In genomic region chr22:38172016-38172431, GRCh38 we compare ENCODE assay signal across 1 cellular context.
TF ChIP-seq lines count a peak whose summit lies in the region.

No MANE protein-coding gene starts in this region.

TF ChIP-seq in GM23338, 12 proteins besides CTCF, POLR2A, EP300 and RAD21 (continued from another document):
- TF ChIP-seq, protein P1, sequence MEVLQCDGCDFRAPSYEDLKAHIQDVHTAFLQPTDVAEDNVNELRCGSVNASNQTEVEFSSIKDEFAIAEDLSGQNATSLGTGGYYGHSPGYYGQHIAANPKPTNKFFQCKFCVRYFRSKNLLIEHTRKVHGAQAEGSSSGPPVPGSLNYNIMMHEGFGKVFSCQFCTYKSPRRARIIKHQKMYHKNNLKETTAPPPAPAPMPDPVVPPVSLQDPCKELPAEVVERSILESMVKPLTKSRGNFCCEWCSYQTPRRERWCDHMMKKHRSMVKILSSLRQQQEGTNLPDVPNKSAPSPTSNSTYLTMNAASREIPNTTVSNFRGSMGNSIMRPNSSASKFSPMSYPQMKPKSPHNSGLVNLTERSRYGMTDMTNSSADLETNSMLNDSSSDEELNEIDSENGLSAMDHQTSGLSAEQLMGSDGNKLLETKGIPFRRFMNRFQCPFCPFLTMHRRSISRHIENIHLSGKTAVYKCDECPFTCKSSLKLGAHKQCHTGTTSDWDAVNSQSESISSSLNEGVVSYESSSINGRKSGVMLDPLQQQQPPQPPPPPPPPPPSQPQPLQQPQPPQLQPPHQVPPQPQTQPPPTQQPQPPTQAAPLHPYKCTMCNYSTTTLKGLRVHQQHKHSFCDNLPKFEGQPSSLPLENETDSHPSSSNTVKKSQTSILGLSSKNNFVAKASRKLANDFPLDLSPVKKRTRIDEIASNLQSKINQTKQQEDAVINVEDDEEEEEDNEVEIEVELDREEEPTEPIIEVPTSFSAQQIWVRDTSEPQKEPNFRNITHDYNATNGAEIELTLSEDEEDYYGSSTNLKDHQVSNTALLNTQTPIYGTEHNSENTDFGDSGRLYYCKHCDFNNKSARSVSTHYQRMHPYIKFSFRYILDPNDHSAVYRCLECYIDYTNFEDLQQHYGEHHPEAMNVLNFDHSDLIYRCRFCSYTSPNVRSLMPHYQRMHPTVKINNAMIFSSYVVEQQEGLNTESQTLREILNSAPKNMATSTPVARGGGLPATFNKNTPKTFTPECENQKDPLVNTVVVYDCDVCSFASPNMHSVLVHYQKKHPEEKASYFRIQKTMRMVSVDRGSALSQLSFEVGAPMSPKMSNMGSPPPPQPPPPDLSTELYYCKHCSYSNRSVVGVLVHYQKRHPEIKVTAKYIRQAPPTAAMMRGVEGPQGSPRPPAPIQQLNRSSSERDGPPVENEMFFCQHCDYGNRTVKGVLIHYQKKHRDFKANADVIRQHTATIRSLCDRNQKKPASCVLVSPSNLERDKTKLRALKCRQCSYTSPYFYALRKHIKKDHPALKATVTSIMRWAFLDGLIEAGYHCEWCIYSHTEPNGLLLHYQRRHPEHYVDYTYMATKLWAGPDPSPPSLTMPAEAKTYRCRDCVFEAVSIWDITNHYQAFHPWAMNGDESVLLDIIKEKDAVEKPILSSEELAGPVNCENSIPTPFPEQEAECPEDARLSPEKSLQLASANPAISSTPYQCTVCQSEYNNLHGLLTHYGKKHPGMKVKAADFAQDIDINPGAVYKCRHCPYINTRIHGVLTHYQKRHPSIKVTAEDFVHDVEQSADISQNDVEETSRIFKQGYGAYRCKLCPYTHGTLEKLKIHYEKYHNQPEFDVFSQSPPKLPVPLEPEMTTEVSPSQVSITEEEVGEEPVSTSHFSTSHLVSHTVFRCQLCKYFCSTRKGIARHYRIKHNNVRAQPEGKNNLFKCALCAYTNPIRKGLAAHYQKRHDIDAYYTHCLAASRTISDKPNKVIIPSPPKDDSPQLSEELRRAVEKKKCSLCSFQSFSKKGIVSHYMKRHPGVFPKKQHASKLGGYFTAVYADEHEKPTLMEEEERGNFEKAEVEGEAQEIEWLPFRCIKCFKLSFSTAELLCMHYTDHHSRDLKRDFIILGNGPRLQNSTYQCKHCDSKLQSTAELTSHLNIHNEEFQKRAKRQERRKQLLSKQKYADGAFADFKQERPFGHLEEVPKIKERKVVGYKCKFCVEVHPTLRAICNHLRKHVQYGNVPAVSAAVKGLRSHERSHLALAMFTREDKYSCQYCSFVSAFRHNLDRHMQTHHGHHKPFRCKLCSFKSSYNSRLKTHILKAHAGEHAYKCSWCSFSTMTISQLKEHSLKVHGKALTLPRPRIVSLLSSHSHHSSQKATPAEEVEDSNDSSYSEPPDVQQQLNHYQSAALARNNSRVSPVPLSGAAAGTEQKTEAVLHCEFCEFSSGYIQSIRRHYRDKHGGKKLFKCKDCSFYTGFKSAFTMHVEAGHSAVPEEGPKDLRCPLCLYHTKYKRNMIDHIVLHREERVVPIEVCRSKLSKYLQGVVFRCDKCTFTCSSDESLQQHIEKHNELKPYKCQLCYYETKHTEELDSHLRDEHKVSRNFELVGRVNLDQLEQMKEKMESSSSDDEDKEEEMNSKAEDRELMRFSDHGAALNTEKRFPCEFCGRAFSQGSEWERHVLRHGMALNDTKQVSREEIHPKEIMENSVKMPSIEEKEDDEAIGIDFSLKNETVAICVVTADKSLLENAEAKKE (CRISPR knock-in tag; IDR thresholded peaks at IDR 0.05), result no peak
- TF ChIP-seq JUNB (IDR thresholded peaks at IDR 0.05; ENCODE audit: unreplicated experiment), result no peak
- TF ChIP-seq, protein P2, sequence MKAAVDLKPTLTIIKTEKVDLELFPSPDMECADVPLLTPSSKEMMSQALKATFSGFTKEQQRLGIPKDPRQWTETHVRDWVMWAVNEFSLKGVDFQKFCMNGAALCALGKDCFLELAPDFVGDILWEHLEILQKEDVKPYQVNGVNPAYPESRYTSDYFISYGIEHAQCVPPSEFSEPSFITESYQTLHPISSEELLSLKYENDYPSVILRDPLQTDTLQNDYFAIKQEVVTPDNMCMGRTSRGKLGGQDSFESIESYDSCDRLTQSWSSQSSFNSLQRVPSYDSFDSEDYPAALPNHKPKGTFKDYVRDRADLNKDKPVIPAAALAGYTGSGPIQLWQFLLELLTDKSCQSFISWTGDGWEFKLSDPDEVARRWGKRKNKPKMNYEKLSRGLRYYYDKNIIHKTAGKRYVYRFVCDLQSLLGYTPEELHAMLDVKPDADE (IDR thresholded peaks at IDR 0.05), result no peak
- TF ChIP-seq EZH2phosphoT487 (IDR thresholded peaks at IDR 0.05; ENCODE audit: unreplicated experiment), result no peak
- no peak for TF ChIP-seq STAT1 (IDR thresholded peaks at IDR 0.05; ENCODE audit: unreplicated experiment)
